8 cellular contexts compared by ENCODE assay signal in genomic region chr4:102625232-102625930, GRCh38.
A peak's percentile ranks its signal among the peaks of the same experiment; 100 is the strongest.
DNase-seq lines count a peak whose midpoint lies in the region; ATAC-seq and TF ChIP-seq lines count a peak whose summit lies in the region.
"Had no signal": no experiment of that assay in that cellular context is flagged by ENCODE, and none has a peak within 500 bp of the region (broad histone marks: within the 10 kb centered on the region; RNA-seq: fewer than 3 reads in every experiment).

No MANE protein-coding gene starts in this region.

- H2AK5ac ChIP-seq in H9 (ENCODE audit: insufficient read length, low read length), result no peak overlapping the region

- H3K27ac ChIP-seq in H9 (ENCODE audit: insufficient read length, low read depth, low read length), result no peak overlapping the region
- H3K27ac ChIP-seq: body of pancreas had no signal

- no peak overlapping the region for H2BK12ac ChIP-seq in H9 (ENCODE audit: insufficient read length, low read depth, low read length)

- no peak overlapping the region for H2AFZ ChIP-seq in H9 (ENCODE audit: low read length)

- TF ChIP-seq CTCF in H9 (conservative IDR thresholded peaks at IDR 0.05) (peak; percentile 58), LNCaP clone FGC (IDR thresholded peaks at IDR 0.05; ENCODE audit: control insufficient read depth, extremely low read depth, insufficient read depth) (peak; percentile 61), progenitor cell of endocrine pancreas (IDR thresholded peaks at IDR 0.05; ENCODE audit: unreplicated experiment) (no peak)

- H4K91ac ChIP-seq in H9 (ENCODE audit: insufficient read length, low read depth, low read length), result no peak overlapping the region

- H3K36me3 Mint-ChIP-seq in H9 (ENCODE audit: insufficient read depth in 1 of 3, low read depth in 3 of 3) (no peaks in the 10 kb centered on the region), progenitor cell of endocrine pancreas (ENCODE audit: insufficient read depth) (no peaks in the 10 kb centered on the region)

- no peak overlapping the region for H3T11ph ChIP-seq in H9 (ENCODE audit: low read length)

- H3K9me3 Mint-ChIP-seq in H9, result no peaks in the 10 kb centered on the region; a peak in 2 of 5 replicates
- H3K9me3 Mint-ChIP-seq in progenitor cell of endocrine pancreas (ENCODE audit: low read depth), result no peaks in the 10 kb centered on the region

- 100% methylated on average over 1 of the region's 3 CpGs for WGBS in H9 (ENCODE audit: extremely low coverage, insufficient read length, low lambda C conversion rate)

- H2BK5ac ChIP-seq in H9 (ENCODE audit: insufficient read length, low read length), result no peak overlapping the region

- no peak overlapping the region for H2BK120ac ChIP-seq in H9 (ENCODE audit: low read depth, low read length, poor library complexity, severe bottlenecking)

- H2BK20ac ChIP-seq in H9 (ENCODE audit: low read depth, low read length, poor library complexity, severe bottlenecking), result no peak overlapping the region

- H3K9ac ChIP-seq in H9 (ENCODE audit: extremely low read depth, insufficient read length, low read length), result no peak overlapping the region

- no peak overlapping the region for H4K5ac ChIP-seq in H9 (ENCODE audit: insufficient read length, low read depth, low read length)

- no peaks in the 10 kb centered on the region for H3K27me3 ChIP-seq in H9 (ENCODE audit: insufficient read depth, low read length)
- H3K27me3 ChIP-seq: body of pancreas had no signal

- H3K4me1 Mint-ChIP-seq in H9 (peaks cover 8 to 20% of the 10 kb centered on the region in 2 experiments), progenitor cell of endocrine pancreas (ENCODE audit: low read depth) (peaks cover 28% of the 10 kb centered on the region)

- H3K9me3 ChIP-seq in H9 (ENCODE audit: control insufficient read depth, low read depth, low read length), result no peaks in the 10 kb centered on the region
- H3K9me3 ChIP-seq: body of pancreas had no signal

- DNase-seq in H9 (peak; percentile 64), LNCaP clone FGC (ENCODE audit: low read depth) (no peak), progenitor cell of endocrine pancreas (ENCODE audit: low spot score, unreplicated experiment) (no peak), cerebellar nuclear complex (lab: John Stamatoyannopoulos, UW) (no peak)
- DNase-seq in activated CD4-positive, alpha-beta T cell treated with anti-CD3 and anti-CD28 coated beads, Interleukin-2, amount 50 U/mL, for 1 hour, result peak; percentile 58

- no peak overlapping the region for H3K4ac ChIP-seq in H9 (ENCODE audit: low read depth, low read length)

- no peak overlapping the region for H3K18ac ChIP-seq in H9 (ENCODE audit: insufficient read length, low read depth, low read length)

- H3K56ac ChIP-seq in H9 (ENCODE audit: insufficient read length, low read depth, low read length), result no peak overlapping the region

- H3K27me3 Mint-ChIP-seq in H9 (ENCODE audit: low read depth) (no peaks in the 10 kb centered on the region), progenitor cell of endocrine pancreas (no peaks in the 10 kb centered on the region)

- no peaks in the 10 kb centered on the region for H4K20me1 ChIP-seq in H9 (ENCODE audit: control insufficient read depth, insufficient read depth, insufficient read length)

- peak; percentile 85 for ATAC-seq in GM18502 (IDR thresholded peaks at IDR 0.05; ENCODE audit: poor library complexity, unreplicated experiment)
- ATAC-seq in esophagus mucosa, result peak; percentile 61
- ATAC-seq: body of pancreas had no signal

- H3K4me3 Mint-ChIP-seq in H9, result no peak overlapping the region; a peak in 1 of 5 replicates
- H3K4me3 Mint-ChIP-seq in progenitor cell of endocrine pancreas (ENCODE audit: low read depth), result no peak overlapping the region

- H3K27ac Mint-ChIP-seq in H9 (no peak overlapping the region), progenitor cell of endocrine pancreas (peak overlapping the region; percentile 26)

- H2BK15ac ChIP-seq in H9 (ENCODE audit: low read depth, low read length), result no peak overlapping the region

- no peak overlapping the region for H3K4me2 ChIP-seq in H9 (ENCODE audit: insufficient read depth, insufficient read length, low read length)

- H3K14ac ChIP-seq in H9 (ENCODE audit: insufficient read depth, low read length), result no peak overlapping the region

- H3K4me3 ChIP-seq in LNCaP clone FGC (ENCODE audit: low read depth, low read length), result no peak overlapping the region
- H3K4me3 ChIP-seq: body of pancreas had no signal

- no peaks in the 10 kb centered on the region for H3K79me2 ChIP-seq in H9 (ENCODE audit: insufficient read depth, low read length)

- no peaks in the 10 kb centered on the region for H3K79me1 ChIP-seq in H9 (ENCODE audit: insufficient read depth, low read depth, low read length, poor library complexity, severe bottlenecking)

- no peaks in the 10 kb centered on the region for H3K4me1 ChIP-seq in H9 (ENCODE audit: insufficient read depth, low read length)

- H4K8ac ChIP-seq in H9 (replicated peaks; ENCODE audit: insufficient read length, low read depth, low read length), result no peak overlapping the region

- no peaks in the 10 kb centered on the region for H3K23me2 ChIP-seq in H9 (ENCODE audit: insufficient read length, low read depth, low read length, poor library complexity, severe bottlenecking)

- H3K23ac ChIP-seq in H9 (ENCODE audit: insufficient read length, low read depth, low read length), result no peak overlapping the region

Comparison
In these comparisons a context has a peak if more than half of its experiments do, and no peak if none do; other contexts are left out.
1. DNase-seq: peak in H9 (single experiment) and activated CD4-positive, alpha-beta T cell treated with anti-CD3 and anti-CD28 coated beads, Interleukin-2, amount 50 U/mL, for 1 hour (single experiment); none in LNCaP clone FGC (single experiment), progenitor cell of endocrine pancreas (single experiment) and cerebellar nuclear complex (0 of 2).